33 cellular contexts compared by ENCODE assay signal in the genomic region with DNA sequence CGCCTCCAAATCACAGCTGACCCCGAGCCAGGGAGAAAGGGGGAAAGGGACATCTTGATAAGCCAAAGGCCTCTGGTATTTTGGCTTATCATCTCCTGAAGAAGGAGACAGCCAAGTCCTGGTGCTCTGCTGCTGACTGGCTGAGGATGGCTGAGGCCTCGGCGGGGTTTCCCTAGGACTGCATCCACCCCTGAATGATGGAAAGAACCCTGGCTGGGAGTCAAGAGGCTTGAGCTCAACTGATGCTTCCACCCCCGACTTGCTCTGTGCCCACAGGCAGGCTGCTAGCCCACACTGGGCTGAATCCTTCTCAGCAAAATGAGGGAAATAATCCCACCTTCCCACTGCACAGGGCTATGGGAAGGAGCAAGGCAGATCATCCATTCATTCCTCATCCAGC. TPM values are rescaled to one million over a fixed set of nuclear protein-coding genes. Genes with fewer than 3 reads are reported as not detected.
"Had no signal": no experiment of that assay in that cellular context is flagged by ENCODE, and none has a peak within 500 bp of the region (broad histone marks: within the 10 kb centered on the region; RNA-seq: fewer than 3 reads in every experiment).

No MANE protein-coding gene starts in this region.

- ATAC-seq: activated CD8-positive, alpha-beta T cell treated with anti-CD3 and anti-CD28 coated beads for 36 hours; activated naive CD4-positive, alpha-beta T cell treated with anti-CD3 and anti-CD28 coated beads, Interleukin-2, amount 50 U/mL, for 72 hours; activated T-cell treated with anti-CD3 and anti-CD28 coated beads, Interleukin-2, amount 50 U/mL, for 4 hours; activated T-cell treated with anti-CD3 and anti-CD28 coated beads, Interleukin-2, amount 50 U/mL, for 72 hours; activated T-helper 17 cell treated with anti-CD3 and anti-CD28 coated beads, Interleukin-2, amount 50 U/mL, for 72 hours; body of pancreas had no signal

- DNase-seq: activated B cell treated with CpG ODN at 0.5 μM for 24 hours; activated CD4-positive, alpha-beta memory T cell treated with anti-CD3 and anti-CD28 coated beads for 36 hours; activated CD4-positive, alpha-beta T cell treated with anti-CD3 and anti-CD28 coated beads for 4 hours; activated CD4-positive, alpha-beta T cell treated with anti-CD3 and anti-CD28 coated beads, Interleukin-2, amount 10 ng/mL, durations not matched to agents 24 days and 14 days; activated CD4-positive, alpha-beta T cell treated with anti-CD3 and anti-CD28 coated beads, Interleukin-2, amount 50 U/mL, for 1 hour; activated CD4-positive, alpha-beta T cell treated with anti-CD3 and anti-CD28 coated beads, Interleukin-2, amount 50 U/mL, for 4 hours; activated CD4-positive, CD25-positive, alpha-beta regulatory T cell treated with anti-CD3 and anti-CD28 coated beads, Interleukin-2, amount 50 U/mL, for 72 hours; activated CD8-positive, alpha-beta memory T cell treated with anti-CD3 and anti-CD28 coated beads, Interleukin-2, amount 50 U/mL, for 4 hours; activated CD8-positive, alpha-beta T cell treated with anti-CD3 and anti-CD28 coated beads for 36 hours; activated effector memory CD4-positive, alpha-beta T cell treated with anti-CD3 and anti-CD28 coated beads, Interleukin-2, amount 50 U/mL, for 16 hours; activated gamma-delta T cell treated with Interleukin-2 at 50 U/mL for 16 hours; activated naive CD4-positive, alpha-beta T cell; activated naive CD4-positive, alpha-beta T cell treated with anti-CD3 and anti-CD28 coated beads for 36 hours; activated naive CD4-positive, alpha-beta T cell treated with anti-CD3 and anti-CD28 coated beads, Interleukin-2, amount 50 U/mL, for 16 hours; activated naive CD8-positive, alpha-beta T cell treated with anti-CD3 and anti-CD28 coated beads for 36 hours; activated T-cell treated with anti-CD3 and anti-CD28 coated beads for 4 hours; activated T-cell treated with anti-CD3 and anti-CD28 coated beads, Interleukin-2, amount 50 U/mL, for 1 hour; activated T-cell treated with anti-CD3 and anti-CD28 coated beads, Interleukin-2, amount 50 U/mL, for 4 hours; activated T-cell treated with anti-CD3 and anti-CD28 coated beads, Interleukin-2, amount 50 U/mL, for 72 hours; adrenal gland; amniotic stem cell; aorta; body of pancreas; brain microvascular endothelial cell; central memory CD4-positive, alpha-beta T cell; T-helper 2 cell; T-helper 9 cell had no signal

- H3K4me1 ChIP-seq: adrenal gland, body of pancreas, breast epithelium had no signal

- H3K27ac ChIP-seq: adrenal gland, body of pancreas, brain microvascular endothelial cell, breast epithelium, VCaP had no signal

- H3K4me3 ChIP-seq: adrenal gland, body of pancreas, breast epithelium had no signal

- H3K27me3 ChIP-seq: adrenal gland, body of pancreas, brain microvascular endothelial cell had no signal

- H3K9me3 ChIP-seq: adrenal gland, body of pancreas had no signal

- H3K36me3 ChIP-seq: adrenal gland, brain microvascular endothelial cell, breast epithelium had no signal

- FAIRE-seq: astrocyte, TTC549 had no signal

RNA-seq across cellular contexts. Expression of a gene that starts 30.8 kb away (rescaled TPM):
- total RNA-seq: activated B cell treated with CpG ODN at 0.5 μM for 24 hours had no signal
